Comparison of ENCODE assay signal across 7 cellular contexts in genomic region chr10:2876032-2876431, GRCh38.
"Had no signal": no experiment of that assay in that cellular context is flagged by ENCODE, and none has a peak within 500 bp of the region (broad histone marks: within the 10 kb centered on the region; RNA-seq: fewer than 3 reads in every experiment).

No MANE protein-coding gene starts in this region.

- FAIRE-seq: GM12878, GM12891, GM12892, GM18507, GM19239 had no signal

- ATAC-seq: GM12878 had no signal

- H3K4me3 ChIP-seq: GM12878 had no signal

- DNase-seq: GDM1, GF-D8 had no signal
